Comparison of ENCODE assay signal across 12 cellular contexts in genomic region chr22:50584106-50585096, GRCh38. TPM values are rescaled to one million over a fixed set of nuclear protein-coding genes. Genes with fewer than 3 reads are reported as not detected.
DNase-seq lines count a peak whose midpoint lies in the region; ATAC-seq and TF ChIP-seq lines count a peak whose summit lies in the region.
"Had no signal": no experiment of that assay in that cellular context is flagged by ENCODE, and none has a peak within 500 bp of the region (broad histone marks: within the 10 kb centered on the region; RNA-seq: fewer than 3 reads in every experiment).

No MANE protein-coding gene starts in this region.

- CTCF ChIA-PET in CD4-positive, alpha-beta memory T cell (lab: Charles Lee; ENCODE audit: partially characterized antibody), result interaction anchor here (1.3 kb wide), 1 partner anchor 21 kb away, joined by 5 read pairs; the partner anchor contains the start of gene SYCE3
- CTCF ChIA-PET in naive thymus-derived CD4-positive, alpha-beta T cell (lab: Charles Lee), result interaction anchor here (1.0 kb wide), 1 partner anchor 21 kb away, joined by 3 read pairs; no protein-coding TSS in a partner anchor

- peaks cover 0 to 16% of the 10 kb centered on the region in 2 donors for H3K36me3 Mint-ChIP-seq in CD4-positive, alpha-beta memory T cell
- H3K36me3 Mint-ChIP-seq in HFFc6 (ENCODE audit: low read depth), result no peaks in the 10 kb centered on the region
- peaks cover 5% of the 10 kb centered on the region for H3K36me3 Mint-ChIP-seq in activated naive CD8-positive, alpha-beta T cell treated with anti-CD3 and anti-CD28 coated beads, Interleukin-2, amount 50 U/mL, for 24 hours (ENCODE audit: low read depth)
- peaks cover 0 to 12% (median 4%) of the 10 kb centered on the region in 5 donors for H3K36me3 Mint-ChIP-seq in naive thymus-derived CD4-positive, alpha-beta T cell

- no peak overlapping the region for H3K4me3 ChIP-seq in CD4-positive, alpha-beta memory T cell (ENCODE audit: low read length in 2 of 2)
- no peak overlapping the region for H3K4me3 ChIP-seq in naive thymus-derived CD4-positive, alpha-beta T cell (ENCODE audit: low read length)

- POLR2A ChIA-PET in CD4-positive, alpha-beta memory T cell (lab: Charles Lee; ENCODE audit: partially characterized antibody), result interaction anchor here (1.8 to 4.4 kb wide), 4 partner anchors 37 to 76 kb away, joined by 6 to 43 read pairs (median 22); partner anchors contain the start of genes LMF2, NCAPH2 and SCO2
- POLR2A ChIA-PET in naive thymus-derived CD4-positive, alpha-beta T cell (lab: Charles Lee), result interaction anchor here (0.9 to 3.7 kb wide), 3 partner anchors 20 to 37 kb away, joined by 3 to 33 read pairs (median 3); partner anchors contain the start of gene SYCE3

- H3K27ac Mint-ChIP-seq in CD4-positive, alpha-beta memory T cell, result peak overlapping the region in 1 of 7 donors; percentile 30
- H3K27ac Mint-ChIP-seq in HFFc6, result no peak overlapping the region
- peak overlapping the region; percentile 90 for H3K27ac Mint-ChIP-seq in activated naive CD8-positive, alpha-beta T cell treated with anti-CD3 and anti-CD28 coated beads, Interleukin-2, amount 50 U/mL, for 24 hours
- no peak overlapping the region for H3K27ac Mint-ChIP-seq in naive thymus-derived CD4-positive, alpha-beta T cell

- no peaks in the 10 kb centered on the region for H3K9me3 ChIP-seq in CD4-positive, alpha-beta memory T cell (ENCODE audit: control insufficient read depth in 1 of 2, low read length in 2 of 2)
- H3K9me3 ChIP-seq in naive thymus-derived CD4-positive, alpha-beta T cell (ENCODE audit: control insufficient read depth in 2 of 3, low read length in 3 of 3), result no peaks in the 10 kb centered on the region
- H3K9me3 ChIP-seq: gastrocnemius medialis had no signal

- H3K9me3 Mint-ChIP-seq in CD4-positive, alpha-beta memory T cell, result no peaks in the 10 kb centered on the region
- no peaks in the 10 kb centered on the region for H3K9me3 Mint-ChIP-seq in HFFc6
- H3K9me3 Mint-ChIP-seq in activated naive CD8-positive, alpha-beta T cell treated with anti-CD3 and anti-CD28 coated beads, Interleukin-2, amount 50 U/mL, for 24 hours, result no peaks in the 10 kb centered on the region
- no peaks in the 10 kb centered on the region for H3K9me3 Mint-ChIP-seq in naive thymus-derived CD4-positive, alpha-beta T cell

- no peak overlapping the region for H3K27ac ChIP-seq in CD4-positive, alpha-beta memory T cell (ENCODE audit: low read depth, low read length)
- H3K27ac ChIP-seq in naive thymus-derived CD4-positive, alpha-beta T cell (ENCODE audit: low read depth, low read length), result no peak overlapping the region

- intact Hi-C loops in CD4-positive, alpha-beta memory T cell (cut with micrococcal nuclease), result loop anchor here (5.0 kb wide), 1 partner anchor 112 kb away; no protein-coding TSS in a partner anchor
- intact Hi-C loops in naive thymus-derived CD4-positive, alpha-beta T cell (cut with micrococcal nuclease), result loop anchor here in 1 of 2 donors (10.0 kb wide), 1 partner anchor 310 kb away; the partner anchor contains the start of gene MAPK11

- peak overlapping the region in 7 of 8 donors; percentile 44 to 93 (median 90) for H3K4me3 Mint-ChIP-seq in CD4-positive, alpha-beta memory T cell
- peak overlapping the region; percentile 92 for H3K4me3 Mint-ChIP-seq in HFFc6
- peak overlapping the region; percentile 91 for H3K4me3 Mint-ChIP-seq in activated naive CD8-positive, alpha-beta T cell treated with anti-CD3 and anti-CD28 coated beads, Interleukin-2, amount 50 U/mL, for 24 hours
- peak overlapping the region; percentile 81 to 94 (median 90) for H3K4me3 Mint-ChIP-seq in naive thymus-derived CD4-positive, alpha-beta T cell

- no peak for TF ChIP-seq CTCF in HFFc6 (IDR thresholded peaks at IDR 0.05)

- peaks cover 21% of the 10 kb centered on the region for H3K4me1 ChIP-seq in CD4-positive, alpha-beta memory T cell (ENCODE audit: insufficient read depth, low read length)
- peaks cover 16 to 18% of the 10 kb centered on the region in 2 donors for H3K4me1 ChIP-seq in naive thymus-derived CD4-positive, alpha-beta T cell (ENCODE audit: control insufficient read depth in 2 of 2, insufficient read depth in 2 of 2, low read length in 2 of 2)

- no peaks in the 10 kb centered on the region for H3K27me3 Mint-ChIP-seq in CD4-positive, alpha-beta memory T cell
- H3K27me3 Mint-ChIP-seq in HFFc6 (ENCODE audit: insufficient read depth), result peaks cover 6% of the 10 kb centered on the region; the same call in 1 of the 2 replicates
- no peaks in the 10 kb centered on the region for H3K27me3 Mint-ChIP-seq in activated naive CD8-positive, alpha-beta T cell treated with anti-CD3 and anti-CD28 coated beads, Interleukin-2, amount 50 U/mL, for 24 hours
- peaks cover 0 to 1% (median 0%) of the 10 kb centered on the region in 5 donors for H3K27me3 Mint-ChIP-seq in naive thymus-derived CD4-positive, alpha-beta T cell

- H3K27me3 ChIP-seq in CD4-positive, alpha-beta memory T cell (ENCODE audit: insufficient read depth, low read length), result no peaks in the 10 kb centered on the region
- H3K27me3 ChIP-seq in naive thymus-derived CD4-positive, alpha-beta T cell (ENCODE audit: control insufficient read depth in 2 of 2, insufficient read depth in 2 of 2, low read length in 2 of 2), result no peaks in the 10 kb centered on the region
- H3K27me3 ChIP-seq: gastrocnemius medialis had no signal

- peaks cover 8 to 37% (median 16%) of the 10 kb centered on the region in 4 donors for H3K4me1 Mint-ChIP-seq in CD4-positive, alpha-beta memory T cell
- peaks cover 7% of the 10 kb centered on the region for H3K4me1 Mint-ChIP-seq in HFFc6 (ENCODE audit: low read depth)
- H3K4me1 Mint-ChIP-seq in activated naive CD8-positive, alpha-beta T cell treated with anti-CD3 and anti-CD28 coated beads, Interleukin-2, amount 50 U/mL, for 24 hours, result peaks cover 21% of the 10 kb centered on the region
- peaks cover 0 to 34% (median 18%) of the 10 kb centered on the region in 7 donors for H3K4me1 Mint-ChIP-seq in naive thymus-derived CD4-positive, alpha-beta T cell

- ATAC-seq in activated naive CD8-positive, alpha-beta T cell treated with anti-CD3 and anti-CD28 coated beads, Interleukin-2, amount 50 U/mL, for 24 hours, result no peak
- no peak for ATAC-seq in naive thymus-derived CD4-positive, alpha-beta T cell
- ATAC-seq in GM19023 (IDR thresholded peaks at IDR 0.05; ENCODE audit: unreplicated experiment), result no peak
- ATAC-seq: gastrocnemius medialis had no signal

- no peaks in the 10 kb centered on the region for H3K36me3 ChIP-seq in CD4-positive, alpha-beta memory T cell (ENCODE audit: insufficient read depth, low read length)
- H3K36me3 ChIP-seq in naive thymus-derived CD4-positive, alpha-beta T cell (ENCODE audit: control insufficient read depth in 2 of 3, insufficient read depth in 3 of 3, low read length in 3 of 3), result peaks cover 0 to 18% (median 0%) of the 10 kb centered on the region in 3 experiments

- DNase-seq in CD4-positive, alpha-beta memory T cell, result no peak
- DNase-seq in HFFc6 (no peak), NCI-H524 (lab: John Stamatoyannopoulos, UW) (no peak), A172 (ENCODE audit: low spot score) (no peak), NCI-H345 treated with DMSO at 0.1 percent for 48 hours (lab: John Stamatoyannopoulos, UW; ENCODE audit: unreplicated experiment) (no peak)
- no peak for DNase-seq in activated naive CD8-positive, alpha-beta T cell treated with anti-CD3 and anti-CD28 coated beads, Interleukin-2, amount 50 U/mL, for 24 hours
- no peak for DNase-seq in naive thymus-derived CD4-positive, alpha-beta T cell
- DNase-seq: NCI-H1105 treated with DMSO at 0.1 percent for 48 hours had no signal

RNA-seq across cellular contexts. Expression of gene CHKB, which starts 1.8 kb away (rescaled TPM):
- total RNA-seq in CD4-positive, alpha-beta memory T cell, result 100 to 1,000 TPM; 178 to 196 TPM
- 10 to 100 TPM; 30.7 to 40.3 TPM for polyA plus RNA-seq in CD4-positive, alpha-beta memory T cell
- 10 to 100 TPM; 21.1 to 26.2 (median 25.2) TPM for total RNA-seq in HFFc6 (2021; fragmentation: NEBNext Ultra II Directional; extraction: Animal tissue kit (Norgen Biotek cat#: 25700))
- total RNA-seq in naive thymus-derived CD4-positive, alpha-beta T cell, result 100 to 1,000 TPM; 121 to 214 (median 191) TPM
- 10 to 100 TPM; 24.2 to 29.4 TPM for polyA plus RNA-seq in naive thymus-derived CD4-positive, alpha-beta T cell
- 27.9 and 30.7 TPM in 2 replicates for total RNA-seq in A172 (2014; rRNA removed; shearing (Covaris generic))

RNA-seq across cellular contexts. Expression of gene CPT1B, which starts 6.2 kb away (rescaled TPM):
- total RNA-seq in CD4-positive, alpha-beta memory T cell, result 10 to 100 TPM; 68.0 to 70.0 TPM
- polyA plus RNA-seq in CD4-positive, alpha-beta memory T cell, result 1 to 10 TPM in 1 of 2 donors, not detected in 1; 2.3 TPM
- total RNA-seq in HFFc6 (2021; fragmentation: NEBNext Ultra II Directional; extraction: Animal tissue kit (Norgen Biotek cat#: 25700)), result 1 to 10 TPM in 5 of 6 experiments, under 1 TPM in 1; 0.82 to 3.0 (median 1.5) TPM
- 100 to 1,000 TPM in 1 of 5 experiments, 10 to 100 TPM in 4; 43.9 to 108 (median 66.7) TPM for total RNA-seq in naive thymus-derived CD4-positive, alpha-beta T cell
- 1 to 10 TPM in 1 of 2 donors, under 1 TPM in 1; 0.32 to 2.8 TPM for polyA plus RNA-seq in naive thymus-derived CD4-positive, alpha-beta T cell
- 6.4 and 13.8 TPM in 2 replicates for total RNA-seq in A172 (2014; rRNA removed; shearing (Covaris generic))

RNA-seq across cellular contexts. Expression of gene MAPK8IP2, which starts 16.2 kb away (rescaled TPM):
- under 1 TPM; 0.22 to 0.49 TPM for total RNA-seq in CD4-positive, alpha-beta memory T cell
- polyA plus RNA-seq in CD4-positive, alpha-beta memory T cell, result not detected
- total RNA-seq in HFFc6 (2021; fragmentation: NEBNext Ultra II Directional; extraction: Animal tissue kit (Norgen Biotek cat#: 25700)), result under 1 TPM; 0.14 to 0.25 (median 0.15) TPM
- under 1 TPM; 0.24 to 0.64 (median 0.38) TPM for total RNA-seq in naive thymus-derived CD4-positive, alpha-beta T cell
- polyA plus RNA-seq in naive thymus-derived CD4-positive, alpha-beta T cell, result not detected
- total RNA-seq in A172 (2014; rRNA removed; shearing (Covaris generic)), result 7.9 and 10.8 TPM in 2 replicates

RNA-seq across cellular contexts. Expression of gene SYCE3, which starts 21.7 kb away (rescaled TPM):
- not detected for total RNA-seq in CD4-positive, alpha-beta memory T cell
- polyA plus RNA-seq in CD4-positive, alpha-beta memory T cell, result under 1 TPM in 1 of 2 donors, not detected in 1; 0.83 TPM
- not detected for total RNA-seq in HFFc6 (2021; fragmentation: NEBNext Ultra II Directional; extraction: Animal tissue kit (Norgen Biotek cat#: 25700))
- not detected for total RNA-seq in naive thymus-derived CD4-positive, alpha-beta T cell
- polyA plus RNA-seq in naive thymus-derived CD4-positive, alpha-beta T cell, result not detected
- total RNA-seq in A172 (2014; rRNA removed; shearing (Covaris generic)), result 2.5 TPM in 1 of 2 replicates, not detected in the other
- total RNA-seq: gastrocnemius medialis, lung, urinary bladder had no signal
- polyA plus RNA-seq: urinary bladder had no signal

RNA-seq across cellular contexts. Expression of gene KLHDC7B, which starts 38.7 kb away (rescaled TPM):
- total RNA-seq in CD4-positive, alpha-beta memory T cell, result 1 to 10 TPM; 7.0 to 7.5 TPM
- 1 to 10 TPM; 4.3 to 7.5 TPM for polyA plus RNA-seq in CD4-positive, alpha-beta memory T cell
- total RNA-seq in HFFc6 (2021; fragmentation: NEBNext Ultra II Directional; extraction: Animal tissue kit (Norgen Biotek cat#: 25700)), result under 1 TPM in 1 of 6 experiments, not detected in 5; 0.05 TPM
- total RNA-seq in naive thymus-derived CD4-positive, alpha-beta T cell, result 10 to 100 TPM in 1 of 5 experiments, 1 to 10 TPM in 4; 4.4 to 17.2 (median 6.8) TPM
- polyA plus RNA-seq in naive thymus-derived CD4-positive, alpha-beta T cell, result 10 to 100 TPM in 1 of 2 donors, 1 to 10 TPM in 1; 7.8 to 10.0 TPM
- 0.17 TPM in 1 of 2 replicates, not detected in the other for total RNA-seq in A172 (2014; rRNA removed; shearing (Covaris generic))
- total RNA-seq: gastrocnemius medialis had no signal
